Comparison of ENCODE assay signal across 8 cellular contexts in the genomic region with DNA sequence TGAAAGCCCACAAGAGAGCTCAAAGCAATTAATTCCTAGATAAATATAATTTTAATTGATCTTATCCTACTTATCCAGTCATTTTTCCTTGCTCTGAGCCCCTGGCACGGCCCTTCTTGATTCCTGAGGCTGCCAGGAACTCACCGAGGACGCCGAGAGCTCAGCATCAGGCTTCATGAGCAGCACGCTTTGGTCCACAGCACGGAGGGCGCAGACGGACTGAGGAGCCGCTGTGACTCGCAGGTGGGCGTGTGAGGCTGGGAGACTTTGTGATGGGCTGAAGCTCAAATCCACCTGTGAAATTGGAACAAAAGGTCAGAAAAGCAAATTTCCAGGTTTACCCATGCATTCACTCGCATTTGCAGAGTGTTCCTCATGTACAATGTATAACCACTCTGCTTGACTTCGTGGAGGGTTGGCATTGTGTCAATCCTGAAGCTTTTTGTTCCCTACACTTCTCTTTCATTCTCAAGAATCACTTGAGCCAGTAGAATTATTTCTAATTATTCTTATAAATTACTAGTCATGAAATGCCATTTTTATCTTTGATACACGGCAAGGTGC. TPM values are rescaled to one million over a fixed set of nuclear protein-coding genes. Genes with fewer than 3 reads are reported as not detected.
"Had no signal": no experiment of that assay in that cellular context is flagged by ENCODE, and none has a peak within 500 bp of the region (broad histone marks: within the 10 kb centered on the region; RNA-seq: fewer than 3 reads in every experiment).

No MANE protein-coding gene starts in this region.

- H3K4me1 Mint-ChIP-seq: H9 had no signal

- H3K4me3 Mint-ChIP-seq: GM23338, H9 had no signal

- ATAC-seq: GM23338, K562 had no signal

- H3K27ac Mint-ChIP-seq: GM23338, H9 had no signal

- H3K4me3 ChIP-seq: GM23338, K562 had no signal

- H3K9me3 Mint-ChIP-seq: GM23338, H9 had no signal

- FAIRE-seq: H1, H54, K562 had no signal

- H3K27ac ChIP-seq: HL-60 had no signal

- DNase-seq: H9, HCEC 1CT, IMR-90 had no signal

RNA-seq across cellular contexts. Expression of a gene that starts 17.2 kb away (rescaled TPM):
- total RNA-seq: GM23338, H1 had no signal
